In the genomic region with DNA sequence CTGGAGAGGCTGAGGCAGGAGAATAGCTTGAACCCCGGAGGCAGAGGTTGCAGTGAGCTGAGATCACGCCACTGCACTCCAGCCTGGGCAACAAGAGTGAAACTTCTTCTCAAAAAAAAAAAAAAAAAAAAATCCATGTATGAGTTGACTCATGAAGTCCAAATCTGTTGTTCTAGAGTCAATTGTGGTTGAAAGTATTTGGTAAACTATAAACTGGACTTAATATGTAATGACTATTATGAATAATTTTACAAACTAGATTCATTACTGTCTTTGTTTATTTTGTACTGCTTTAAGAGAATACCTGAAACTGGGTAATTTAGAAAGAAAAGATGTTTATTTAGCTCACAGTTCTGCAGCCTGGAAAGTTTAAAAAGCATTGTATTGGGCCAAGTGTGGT, we compare ENCODE assay signal across 8 cellular contexts.
A peak's percentile ranks its signal among the peaks of the same experiment; 100 is the strongest.
DNase-seq lines count a peak whose midpoint lies in the region; ATAC-seq and FAIRE-seq lines count a peak whose summit lies in the region.
"Not testable (repeated sequence)": the region's sequence is repeated elsewhere in the genome, so short reads cannot be mapped to it uniquely, and the experiment has no call there.

No MANE protein-coding gene starts in this region.

- peak; percentile 60 for FAIRE-seq in RCC 7860 (lab: Jason Lieb, UNC)

- ATAC-seq in GM18511 (IDR thresholded peaks at IDR 0.05; ENCODE audit: unreplicated experiment): peak; percentile 65
- ATAC-seq in GM19043 (IDR thresholded peaks at IDR 0.05; ENCODE audit: low read depth, unreplicated experiment): peak; percentile 58
- ATAC-seq in GM21619 (IDR thresholded peaks at IDR 0.05; ENCODE audit: unreplicated experiment): peak; percentile 57
- ATAC-seq in HG02938 (IDR thresholded peaks at IDR 0.05; ENCODE audit: unreplicated experiment): peak; percentile 67
- peak; percentile 62 for ATAC-seq in HG03196 (IDR thresholded peaks at IDR 0.05; ENCODE audit: unreplicated experiment)
- ATAC-seq in HG03520 (IDR thresholded peaks at IDR 0.05; ENCODE audit: unreplicated experiment): peak; percentile 64

- DNase-seq in RCC 7860 (ENCODE audit: low spot score): not testable (repeated sequence)
- peak; percentile 57 for DNase-seq in kidney tubule cell (ENCODE audit: low spot score)
